In genomic region chr11:10302294-10302743, GRCh38 we compare ENCODE assay signal across 8 cellular contexts. TPM values are rescaled to one million over a fixed set of nuclear protein-coding genes. Genes with fewer than 3 reads are reported as not detected.
DNase-seq lines count a peak whose midpoint lies in the region; ATAC-seq and TF ChIP-seq lines count a peak whose summit lies in the region.

No MANE protein-coding gene starts in this region.

- H3K27me3 ChIP-seq in GM23338 (ENCODE audit: insufficient read depth), result peaks cover 70% of the 10 kb centered on the region
- H3K27me3 ChIP-seq in rectal smooth muscle tissue (ENCODE audit: control insufficient read depth, insufficient read depth, low read length), result no peaks in the 10 kb centered on the region

- H3K27ac Mint-ChIP-seq in GM23338, result no peak overlapping the region
- no peak overlapping the region for H3K27ac Mint-ChIP-seq in T-helper 2 cell treated with Interferon-gamma antibody and Interleukin-4, amounts not matched to agents 5 μg/mL and 100 μg/mL, for 36 hours

- DNase-seq in GM23338 (ENCODE audit: low spot score) (no peak), foreskin fibroblast (no peak), NCI-H1436 treated with DMSO at 0.1 percent for 48 hours (lab: John Stamatoyannopoulos, UW) (no peak)
- no peak for DNase-seq in T-helper 2 cell treated with Interferon-gamma antibody and Interleukin-4, amounts not matched to agents 5 μg/mL and 100 μg/mL, for 36 hours (ENCODE audit: low spot score)
- DNase-seq in effector CD4-positive, alpha-beta T cell, result no peak
- DNase-seq in central memory CD4-positive, alpha-beta T cell, result no peak

- H3K27me3 Mint-ChIP-seq in GM23338 (ENCODE audit: insufficient read depth, low read depth, poor library complexity), result peaks cover 43% of the 10 kb centered on the region
- peaks cover 81% of the 10 kb centered on the region for H3K27me3 Mint-ChIP-seq in T-helper 2 cell treated with Interferon-gamma antibody and Interleukin-4, amounts not matched to agents 5 μg/mL and 100 μg/mL, for 36 hours (ENCODE audit: low read depth)

- TF ChIP-seq CTCF in GM23338 (conservative IDR thresholded peaks at IDR 0.05; ENCODE audit: low read depth in 2 of 2) (no peak), foreskin fibroblast (IDR thresholded peaks at IDR 0.05; ENCODE audit: low read depth, low read length) (no peak)

- H3F3A ChIP-seq in GM23338 (replicated peaks; ENCODE audit: low read depth), result peaks cover 20% of the 10 kb centered on the region

- H3K4me2 ChIP-seq in GM23338, result peak overlapping the region; percentile 69

- H3K79me2 ChIP-seq in GM23338 (replicated peaks; ENCODE audit: insufficient read depth), result peaks cover 23% of the 10 kb centered on the region

- peaks cover 16% of the 10 kb centered on the region for H3K4me1 Mint-ChIP-seq in GM23338
- peaks cover 46% of the 10 kb centered on the region for H3K4me1 Mint-ChIP-seq in T-helper 2 cell treated with Interferon-gamma antibody and Interleukin-4, amounts not matched to agents 5 μg/mL and 100 μg/mL, for 36 hours (ENCODE audit: low read depth)

- H3K36me3 ChIP-seq in GM23338 (ENCODE audit: insufficient read depth) (no peaks in the 10 kb centered on the region), rectal smooth muscle tissue (ENCODE audit: control insufficient read depth, insufficient read depth, low read length) (no peaks in the 10 kb centered on the region)

- ATAC-seq in GM23338, result no peak
- no peak for ATAC-seq in GM21576 (IDR thresholded peaks at IDR 0.05; ENCODE audit: unreplicated experiment)

- H3K36me3 Mint-ChIP-seq in GM23338 (ENCODE audit: low read depth), result peaks cover 46% of the 10 kb centered on the region
- peaks cover 3% of the 10 kb centered on the region for H3K36me3 Mint-ChIP-seq in T-helper 2 cell treated with Interferon-gamma antibody and Interleukin-4, amounts not matched to agents 5 μg/mL and 100 μg/mL, for 36 hours (ENCODE audit: low read depth)

- H3K9me3 Mint-ChIP-seq in GM23338, result peaks cover 5% of the 10 kb centered on the region; the same call in 2 of the 3 replicates
- H3K9me3 Mint-ChIP-seq in T-helper 2 cell treated with Interferon-gamma antibody and Interleukin-4, amounts not matched to agents 5 μg/mL and 100 μg/mL, for 36 hours, result no peaks in the 10 kb centered on the region

- peak overlapping the region; percentile 92 for H3K4me3 ChIP-seq in GM23338
- peak overlapping the region; percentile 77 to 98 for H3K4me3 ChIP-seq in foreskin fibroblast (ENCODE audit: low read depth in 1 of 2, low read length in 2 of 2)
- peak overlapping the region; percentile 87 for H3K4me3 ChIP-seq in rectal smooth muscle tissue (ENCODE audit: low read length)

- H3K4me3 Mint-ChIP-seq in GM23338, result peak overlapping the region; percentile 79
- H3K4me3 Mint-ChIP-seq in T-helper 2 cell treated with Interferon-gamma antibody and Interleukin-4, amounts not matched to agents 5 μg/mL and 100 μg/mL, for 36 hours, result peak overlapping the region; percentile 99

- no peaks in the 10 kb centered on the region for H3K9me2 ChIP-seq in GM23338 (ENCODE audit: insufficient read depth)

- no peak overlapping the region for H3K27ac ChIP-seq in GM23338 (ENCODE audit: low read depth)
- H3K27ac ChIP-seq in rectal smooth muscle tissue (ENCODE audit: low read depth, low read length), result peak overlapping the region; percentile 82

- H4K20me1 ChIP-seq in GM23338 (replicated peaks; ENCODE audit: insufficient read depth), result peaks cover 5% of the 10 kb centered on the region; the same call in 1 of the 2 replicates

- peak overlapping the region; percentile 85 for H2AFZ ChIP-seq in GM23338

- peak overlapping the region; percentile 34 for H3K9ac ChIP-seq in rectal smooth muscle tissue (ENCODE audit: low read length)

- H3K4me1 ChIP-seq in GM23338 (ENCODE audit: insufficient read depth) (peaks cover 18% of the 10 kb centered on the region), rectal smooth muscle tissue (ENCODE audit: control insufficient read depth, insufficient read depth, low read length) (peaks cover 11% of the 10 kb centered on the region)

TF ChIP-seq in GM23338, 12 proteins besides CTCF, POLR2A, EP300 and RAD21 (continues in another document):
- TF ChIP-seq REST (IDR thresholded peaks at IDR 0.05; ENCODE audit: unreplicated experiment) (no peak), JUNB (IDR thresholded peaks at IDR 0.05; ENCODE audit: unreplicated experiment) (no peak), CREB1 (CRISPR knock-in tag; IDR thresholded peaks at IDR 0.05; ENCODE audit: low read depth) (no peak), POLR2AphosphoS5 (IDR thresholded peaks at IDR 0.05; ENCODE audit: low read depth) (no peak), EZH2phosphoT487 (IDR thresholded peaks at IDR 0.05; ENCODE audit: unreplicated experiment) (no peak), NANOG (IDR thresholded peaks at IDR 0.05; ENCODE audit: borderline replicate concordance) (no peak)

RNA-seq across cellular contexts. Expression of gene ADM, which starts 2.6 kb away (rescaled TPM):
- 73.4 and 75.8 TPM in 2 replicates for total RNA-seq in GM23338 (2014; rRNA removed; shearing (Covaris generic))
- polyA plus RNA-seq in GM23338 (2016; fragmentation: Nextera tagmentation; extraction: Ambion mirVana), result 84.5 and 95.9 TPM in 2 replicates

RNA-seq across cellular contexts. Expression of gene SBF2, which starts 8.3 kb away (rescaled TPM):
- total RNA-seq in GM23338 (2014; rRNA removed; shearing (Covaris generic)), result 49.1 and 53.5 TPM in 2 replicates
- 20.2 and 25.6 TPM in 2 replicates for polyA plus RNA-seq in GM23338 (2016; fragmentation: Nextera tagmentation; extraction: Ambion mirVana)
